Comparison of ENCODE assay signal across 36 cellular contexts in the genomic region with DNA sequence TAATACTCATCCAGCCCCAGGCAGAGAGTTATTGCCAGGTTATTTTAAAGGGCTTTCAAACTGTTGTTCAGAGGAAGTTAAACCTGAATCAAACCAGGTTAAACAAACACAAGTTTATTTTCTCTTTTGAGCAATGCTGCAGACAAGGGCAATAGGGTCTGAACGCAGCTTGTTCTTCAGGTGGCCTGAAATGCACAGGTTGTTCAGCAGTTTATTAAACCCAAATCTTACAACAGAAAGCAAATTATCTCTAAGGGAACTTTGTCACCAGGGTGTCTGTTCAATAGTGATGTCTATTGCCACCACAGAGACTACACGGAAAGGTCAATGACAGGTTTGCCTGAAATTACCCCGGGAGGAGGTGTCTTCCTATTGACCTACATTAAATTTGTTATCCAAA.
"Had no signal": no experiment of that assay in that cellular context is flagged by ENCODE, and none has a peak within 500 bp of the region (broad histone marks: within the 10 kb centered on the region; RNA-seq: fewer than 3 reads in every experiment).

No MANE protein-coding gene starts in this region.

- H3K36me3 ChIP-seq: MG63, Peyer's patch, SJSA1 had no signal

- H3K4me1 ChIP-seq: Peyer's patch, SJSA1 had no signal

- FAIRE-seq: bronchial epithelial cell, TTC549 had no signal

- H3K27ac ChIP-seq: Peyer's patch, SJSA1 had no signal

- H3K9me3 ChIP-seq: MG63, Peyer's patch, SJSA1, SK-N-SH had no signal

- H3K9ac ChIP-seq: SK-N-SH had no signal

- DNase-seq: activated CD4-positive, alpha-beta memory T cell treated with anti-CD3 and anti-CD28 coated beads, Interleukin-2, amount 10 ng/mL, durations not matched to agents 7 days and 5 days; activated CD4-positive, alpha-beta T cell treated with anti-CD3 and anti-CD28 coated beads for 48 hours; activated CD4-positive, CD25-positive, alpha-beta regulatory T cell treated with anti-CD3 and anti-CD28 coated beads, Interleukin-2, amount 50 U/mL, for 72 hours; activated CD8-positive, alpha-beta memory T cell treated with anti-CD3 and anti-CD28 coated beads for 24 hours; activated CD8-positive, alpha-beta memory T cell treated with anti-CD3 and anti-CD28 coated beads, Interleukin-2, amount 10 ng/mL, durations not matched to agents 7 days and 5 days; activated CD8-positive, alpha-beta memory T cell treated with anti-CD3 and anti-CD28 coated beads, Interleukin-2, amount 50 U/mL, for 48 hours; activated effector memory CD4-positive, alpha-beta T cell treated with Interleukin-2 at 50 U/mL for 16 hours; activated naive CD4-positive, alpha-beta T cell treated with anti-CD3 and anti-CD28 coated beads, Interleukin-2, amount 10 ng/mL, durations not matched to agents 7 days and 5 days; activated naive CD8-positive, alpha-beta T cell treated with anti-CD3 and anti-CD28 coated beads, Interleukin-2, amount 50 U/mL, for 24 hours; activated T-cell treated with anti-CD3 and anti-CD28 coated beads, Interleukin-2, amount 50 U/mL, for 48 hours; anterior cingulate cortex; caudate nucleus; Karpas-422; KBM-7; MG63; NCI-H1048; NCI-H1436; NCI-H1930; NCI-H2081 treated with DMSO at 0.1 percent for 48 hours; NCI-H345; NCI-H524 treated with DMSO at 0.1 percent for 48 hours; NK-92 treated with Interleukin-12 subunit alpha and Interleukin-12 subunit beta, amount 100 ng/mL, for 24 hours; PC-3; Peyer's patch; RPMI8226; SHP77 treated with DMSO at 0.1 percent for 48 hours had no signal

- H3K4me2 ChIP-seq: SK-N-SH had no signal

- H3K27me3 Mint-ChIP-seq: activated CD4-positive, alpha-beta memory T cell treated with anti-CD3 and anti-CD28 coated beads, Interleukin-2, amount 10 ng/mL, durations not matched to agents 7 days and 5 days; activated naive CD8-positive, alpha-beta T cell; activated naive CD8-positive, alpha-beta T cell treated with anti-CD3 and anti-CD28 coated beads, Interleukin-2, amount 50 U/mL, for 24 hours; brain had no signal

- ATAC-seq: activated CD8-positive, alpha-beta memory T cell treated with anti-CD3 and anti-CD28 coated beads, Interleukin-2, amount 10 ng/mL, durations not matched to agents 7 days and 5 days; activated naive CD8-positive, alpha-beta T cell treated with anti-CD3 and anti-CD28 coated beads, Interleukin-2, amount 50 U/mL, for 24 hours; PC-3; WTC11 had no signal

- H3K36me3 Mint-ChIP-seq: activated CD8-positive, alpha-beta memory T cell treated with anti-CD3 and anti-CD28 coated beads, Interleukin-2, amount 10 ng/mL, durations not matched to agents 7 days and 5 days; activated naive CD4-positive, alpha-beta T cell treated with anti-CD3 and anti-CD28 coated beads, Interleukin-2, amount 10 ng/mL, durations not matched to agents 7 days and 5 days; activated naive CD8-positive, alpha-beta T cell; brain had no signal

- H3K4me3 ChIP-seq: MG63, Peyer's patch, SJSA1 had no signal

- H3K9me3 Mint-ChIP-seq: activated CD4-positive, alpha-beta memory T cell treated with anti-CD3 and anti-CD28 coated beads, Interleukin-2, amount 10 ng/mL, durations not matched to agents 7 days and 5 days; activated naive CD4-positive, alpha-beta T cell treated with anti-CD3 and anti-CD28 coated beads, Interleukin-2, amount 10 ng/mL, durations not matched to agents 7 days and 5 days; activated naive CD8-positive, alpha-beta T cell treated with anti-CD3 and anti-CD28 coated beads, Interleukin-2, amount 50 U/mL, for 24 hours; IgD-negative memory B cell; T-helper 1 cell treated with Interleukin-12 subunit alpha and Interleukin-12 subunit beta and Interleukin-4 antibody, amounts not matched to agents 30 μg/mL and 1 μg/mL, for 36 hours; T-helper 2 cell treated with Interferon-gamma antibody and Interleukin-4, amounts not matched to agents 5 μg/mL and 100 μg/mL, for 36 hours had no signal

- H3K4me3 Mint-ChIP-seq: activated CD4-positive, alpha-beta memory T cell treated with anti-CD3 and anti-CD28 coated beads, Interleukin-2, amount 10 ng/mL, durations not matched to agents 7 days and 5 days; activated CD8-positive, alpha-beta memory T cell treated with anti-CD3 and anti-CD28 coated beads, Interleukin-2, amount 10 ng/mL, durations not matched to agents 7 days and 5 days; activated naive CD4-positive, alpha-beta T cell treated with anti-CD3 and anti-CD28 coated beads, Interleukin-2, amount 10 ng/mL, durations not matched to agents 7 days and 5 days; activated naive CD8-positive, alpha-beta T cell; activated naive CD8-positive, alpha-beta T cell treated with anti-CD3 and anti-CD28 coated beads, Interleukin-2, amount 50 U/mL, for 24 hours; brain; IgD-negative memory B cell; T-helper 1 cell treated with Interleukin-12 subunit alpha and Interleukin-12 subunit beta and Interleukin-4 antibody, amounts not matched to agents 30 μg/mL and 1 μg/mL, for 36 hours; T-helper 2 cell treated with Interferon-gamma antibody and Interleukin-4, amounts not matched to agents 5 μg/mL and 100 μg/mL, for 36 hours; WTC11 had no signal

- H3K4me1 Mint-ChIP-seq: activated CD4-positive, alpha-beta memory T cell treated with anti-CD3 and anti-CD28 coated beads, Interleukin-2, amount 10 ng/mL, durations not matched to agents 7 days and 5 days; activated CD8-positive, alpha-beta memory T cell treated with anti-CD3 and anti-CD28 coated beads, Interleukin-2, amount 10 ng/mL, durations not matched to agents 7 days and 5 days; activated naive CD4-positive, alpha-beta T cell treated with anti-CD3 and anti-CD28 coated beads, Interleukin-2, amount 10 ng/mL, durations not matched to agents 7 days and 5 days; activated naive CD8-positive, alpha-beta T cell treated with anti-CD3 and anti-CD28 coated beads, Interleukin-2, amount 50 U/mL, for 24 hours had no signal

- H3K27me3 ChIP-seq: MG63, Peyer's patch, SJSA1 had no signal

- H3K27ac Mint-ChIP-seq: activated CD4-positive, alpha-beta memory T cell treated with anti-CD3 and anti-CD28 coated beads, Interleukin-2, amount 10 ng/mL, durations not matched to agents 7 days and 5 days; activated CD8-positive, alpha-beta memory T cell treated with anti-CD3 and anti-CD28 coated beads, Interleukin-2, amount 10 ng/mL, durations not matched to agents 7 days and 5 days; activated naive CD4-positive, alpha-beta T cell treated with anti-CD3 and anti-CD28 coated beads, Interleukin-2, amount 10 ng/mL, durations not matched to agents 7 days and 5 days; activated naive CD8-positive, alpha-beta T cell; activated naive CD8-positive, alpha-beta T cell treated with anti-CD3 and anti-CD28 coated beads, Interleukin-2, amount 50 U/mL, for 24 hours; IgD-negative memory B cell; T-helper 1 cell treated with Interleukin-12 subunit alpha and Interleukin-12 subunit beta and Interleukin-4 antibody, amounts not matched to agents 30 μg/mL and 1 μg/mL, for 36 hours; T-helper 2 cell treated with Interferon-gamma antibody and Interleukin-4, amounts not matched to agents 5 μg/mL and 100 μg/mL, for 36 hours; WTC11 had no signal
